ENCODE assay signal across 8 cellular contexts in the genomic region with DNA sequence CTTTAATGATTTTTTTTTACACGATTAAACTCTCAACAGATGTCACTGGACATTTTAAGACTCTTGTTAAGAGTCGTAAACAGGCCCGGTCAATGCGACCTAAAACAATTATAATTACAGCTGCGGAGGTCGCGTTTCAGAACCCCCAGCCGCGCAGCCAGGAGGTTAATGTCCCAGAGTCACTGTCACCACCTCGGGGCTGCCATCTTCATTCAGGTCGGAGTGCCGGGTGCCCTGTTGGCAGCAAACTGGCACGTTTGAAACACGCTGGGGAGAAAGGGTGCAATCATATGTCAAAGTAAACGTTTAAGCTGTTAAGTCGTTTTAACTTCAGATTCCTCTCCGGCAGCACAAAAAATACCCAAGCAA. TPM values are rescaled to one million over a fixed set of nuclear protein-coding genes. Genes with fewer than 3 reads are reported as not detected.
DNase-seq lines count a peak whose midpoint lies in the region; ATAC-seq and TF ChIP-seq lines count a peak whose summit lies in the region.

No MANE protein-coding gene starts in this region.

- H3K9me2 ChIP-seq in hepatocyte (replicated peaks; ENCODE audit: insufficient read depth) = no peaks in the 10 kb centered on the region

- H3K9me3 Mint-ChIP-seq in activated B cell treated with CpG ODN at 0.5 μM for 24 hours = no peaks in the 10 kb centered on the region

- peaks cover 45% of the 10 kb centered on the region for H3K27me3 Mint-ChIP-seq in activated B cell treated with CpG ODN at 0.5 μM for 24 hours

- WGBS in hepatocyte (ENCODE audit: low lambda C conversion rate, missing lambda C conversion rate) = 5% methylated on average over 17 of the region's 17 CpGs

- H3K9ac ChIP-seq in stomach smooth muscle (ENCODE audit: low read length in 2 of 2) = peak overlapping the region; percentile 66 to 73

- no peaks in the 10 kb centered on the region for H4K20me1 ChIP-seq in hepatocyte (ENCODE audit: insufficient read depth, poor library complexity, severe bottlenecking)

- H3K27ac Mint-ChIP-seq in activated B cell treated with CpG ODN at 0.5 μM for 24 hours = no peak overlapping the region

- no peak for ATAC-seq in activated B cell treated with CpG ODN at 0.5 μM for 24 hours (ENCODE audit: low read depth)
- ATAC-seq in HG02981 (IDR thresholded peaks at IDR 0.05; ENCODE audit: unreplicated experiment) = no peak
- no peak for ATAC-seq in GM19328 (IDR thresholded peaks at IDR 0.05; ENCODE audit: unreplicated experiment)

- TF ChIP-seq CTCF in activated B cell treated with CpG ODN at 0.5 μM for 24 hours (IDR thresholded peaks at IDR 0.05) (no peak), hepatocyte (IDR thresholded peaks at IDR 0.05; ENCODE audit: poor library complexity) (no peak)

- peak overlapping the region; percentile 82 for H3K27ac ChIP-seq in hepatocyte
- no peak overlapping the region for H3K27ac ChIP-seq in stomach smooth muscle (ENCODE audit: low read length)

- DNase-seq in NCI-H345 (lab: John Stamatoyannopoulos, UW) (peak; percentile 7), NCI-H345 treated with DMSO at 0.1 percent for 48 hours (lab: John Stamatoyannopoulos, UW; ENCODE audit: unreplicated experiment) (no peak), activated B cell treated with CpG ODN at 0.5 μM for 24 hours (no peak), hepatocyte (ENCODE audit: low spot score) (no peak), ecto neural progenitor cell (ENCODE audit: low spot score) (no peak)

- H3K79me2 ChIP-seq in hepatocyte = no peaks in the 10 kb centered on the region

- H3K27me3 ChIP-seq in hepatocyte (peaks cover 41% of the 10 kb centered on the region), stomach smooth muscle (ENCODE audit: control insufficient read depth in 1 of 2, insufficient read depth in 2 of 2, low read length in 2 of 2) (peaks cover 18 to 21% of the 10 kb centered on the region in 2 donors)

- peak overlapping the region; percentile 99 for H3K4me2 ChIP-seq in hepatocyte

- H2AFZ ChIP-seq in hepatocyte = peak overlapping the region; percentile 94

- peaks cover 22% of the 10 kb centered on the region for H3K4me1 ChIP-seq in hepatocyte (ENCODE audit: insufficient read depth)
- H3K4me1 ChIP-seq in stomach smooth muscle (ENCODE audit: control insufficient read depth, insufficient read depth, low read length) = peaks cover 20% of the 10 kb centered on the region

- POLR2A ChIA-PET in activated B cell treated with CpG ODN at 0.5 μM for 24 hours (lab: Charles Lee) = no interaction called here

- no peaks in the 10 kb centered on the region for H3K36me3 Mint-ChIP-seq in activated B cell treated with CpG ODN at 0.5 μM for 24 hours (ENCODE audit: low read depth)

- CTCF ChIA-PET in activated B cell treated with CpG ODN at 0.5 μM for 24 hours (lab: Charles Lee) = no interaction called here

- intact Hi-C loops in activated B cell treated with CpG ODN at 0.5 μM for 24 hours (cut with micrococcal nuclease) = no loop called here

- H3K4me3 ChIP-seq in hepatocyte = peak overlapping the region; percentile 95
- peak overlapping the region; percentile 76 to 84 for H3K4me3 ChIP-seq in stomach smooth muscle (ENCODE audit: low read length in 2 of 2)

- no peaks in the 10 kb centered on the region for H3K9me3 ChIP-seq in hepatocyte (ENCODE audit: low read depth)
- no peaks in the 10 kb centered on the region for H3K9me3 ChIP-seq in stomach smooth muscle (ENCODE audit: control insufficient read depth in 2 of 2, low read length in 2 of 2)

- H3K4me3 Mint-ChIP-seq in activated B cell treated with CpG ODN at 0.5 μM for 24 hours = peak overlapping the region; percentile 84

- H3K36me3 ChIP-seq in hepatocyte (replicated peaks; ENCODE audit: insufficient read depth, low read depth) = no peaks in the 10 kb centered on the region
- H3K36me3 ChIP-seq in stomach smooth muscle (ENCODE audit: control insufficient read depth in 2 of 2, insufficient read depth in 2 of 2, low read length in 2 of 2) = no peaks in the 10 kb centered on the region

- peaks cover 15% of the 10 kb centered on the region for H3K4me1 Mint-ChIP-seq in activated B cell treated with CpG ODN at 0.5 μM for 24 hours

RNA-seq across cellular contexts. Expression of a gene that starts 0.7 kb away (rescaled TPM):
- total RNA-seq in activated B cell treated with CpG ODN at 0.5 μM for 24 hours (not detected in 2 replicates), hepatocyte (0.40 and 1.9 TPM in 2 replicates)
- polyA plus RNA-seq in hepatocyte = 0.10 and 0.86 TPM in 2 replicates
